Comparison of ENCODE assay signal across 10 cellular contexts in the genomic region with DNA sequence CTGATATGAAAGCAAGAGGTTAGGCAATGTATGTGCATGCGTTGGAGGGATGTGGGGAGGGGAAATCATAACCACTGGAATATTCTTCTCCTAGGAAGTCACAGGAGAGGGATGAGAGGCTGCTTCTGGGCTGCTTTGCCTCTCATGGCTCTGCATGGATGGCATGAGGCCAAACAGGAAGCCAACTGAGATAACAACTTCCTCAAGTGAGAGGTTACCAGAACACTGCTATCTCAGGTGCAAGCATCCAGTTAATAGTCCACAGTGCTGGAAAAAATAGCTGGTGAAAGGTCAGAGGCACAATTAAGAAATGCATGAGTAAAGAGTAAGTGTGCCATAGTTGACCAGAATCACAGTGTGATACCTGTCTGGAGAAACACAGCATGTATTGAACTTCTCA.
A peak's percentile ranks its signal among the peaks of the same experiment; 100 is the strongest.
DNase-seq lines count a peak whose midpoint lies in the region; ATAC-seq and TF ChIP-seq lines count a peak whose summit lies in the region.
"Had no signal": no experiment of that assay in that cellular context is flagged by ENCODE, and none has a peak within 500 bp of the region (broad histone marks: within the 10 kb centered on the region; RNA-seq: fewer than 3 reads in every experiment).

No MANE protein-coding gene starts in this region.

- peaks cover 22% of the 10 kb centered on the region for H3F3A ChIP-seq in SK-N-SH (replicated peaks; ENCODE audit: insufficient read depth)

- H2AFZ ChIP-seq in SK-N-SH (ENCODE audit: low read depth) = no peak overlapping the region

- ATAC-seq in SK-N-SH treated with all-trans-retinoic acid at 6 μM for 48 hours (no peak), HG03457 (IDR thresholded peaks at IDR 0.05; ENCODE audit: unreplicated experiment) (peak; percentile 65), WTC11 (no peak)

- no peaks in the 10 kb centered on the region for H3K9me3 ChIP-seq in SK-N-SH

- POLR2A ChIA-PET in SK-N-SH (lab: Yijun Ruan, JAX) = no interaction called here
- POLR2A ChIA-PET in WTC11 (lab: Charles Lee) = no interaction called here

- DNase-seq in SK-N-SH (no peak), WTC11 (ENCODE audit: low spot score) (no peak), mesothelial cell of epicardium (ENCODE audit: low spot score in 2 of 2, unreplicated experiment in 2 of 2) (no peak), NCI-H2107 treated with DMSO at 0.1 percent for 48 hours (lab: John Stamatoyannopoulos, UW; ENCODE audit: unreplicated experiment) (no peak), substantia nigra (lab: John Stamatoyannopoulos, UW) (no peak), H7 (no peak)
- DNase-seq: activated CD8-positive, alpha-beta memory T cell treated with anti-CD3 and anti-CD28 coated beads, Interleukin-2, amount 50 U/mL, for 4 hours had no signal

- H3K4me3 Mint-ChIP-seq in WTC11 (no peak overlapping the region), mesothelial cell of epicardium (no peak overlapping the region)
- H3K4me3 Mint-ChIP-seq: B cell had no signal

- 0 out of 2 replicates have a peak overlapping the region, but pooled peaks have one; percentile 2 for H3K27ac Mint-ChIP-seq in WTC11
- peak overlapping the region; percentile 62 for H3K27ac Mint-ChIP-seq in mesothelial cell of epicardium
- H3K27ac Mint-ChIP-seq: B cell had no signal

- H4K20me1 ChIP-seq in SK-N-SH (ENCODE audit: insufficient read depth) = no peaks in the 10 kb centered on the region

- H3K4me2 ChIP-seq in SK-N-SH = no peak overlapping the region

- no peak for TF ChIP-seq RAD21 in SK-N-SH (IDR thresholded peaks at IDR 0.05; ENCODE audit: low read length)

- 90% methylated on average over 1 of the region's 1 CpG for WGBS in SK-N-SH (ENCODE audit: low lambda C conversion rate)

- H3K4me3 ChIP-seq in SK-N-SH (ENCODE audit: low read depth in 2 of 2, low read length in 1 of 2) (no peak overlapping the region), H7 (ENCODE audit: insufficient read depth, low read depth, low read length) (no peak overlapping the region)

- CTCF ChIA-PET in SK-N-SH (lab: Yijun Ruan, JAX) (no interaction called here), WTC11 (lab: Charles Lee) (no interaction called here)

- H3K9ac ChIP-seq in SK-N-SH = no peak overlapping the region

- H3K4me1 Mint-ChIP-seq in WTC11 (peaks cover 24% of the 10 kb centered on the region), mesothelial cell of epicardium (peaks cover 37% of the 10 kb centered on the region)

- H3K36me3 ChIP-seq in SK-N-SH (replicated peaks in 1 of 2; ENCODE audit: control insufficient read depth in 1 of 2, insufficient read depth in 2 of 2, low read length in 1 of 2) (no peaks in the 10 kb centered on the region), H7 (replicated peaks; ENCODE audit: control insufficient read depth, insufficient read depth, low read length) (no peaks in the 10 kb centered on the region)

- peaks cover 10 to 38% of the 10 kb centered on the region in 2 experiments for H3K4me1 ChIP-seq in SK-N-SH (ENCODE audit: control insufficient read depth in 1 of 2, insufficient read depth in 2 of 2, low read depth in 1 of 2, low read length in 1 of 2)

- peaks cover 28% of the 10 kb centered on the region for H3K36me3 Mint-ChIP-seq in WTC11
- peaks cover 12% of the 10 kb centered on the region for H3K36me3 Mint-ChIP-seq in mesothelial cell of epicardium

- H3K9me3 Mint-ChIP-seq in WTC11 = peaks cover 16% of the 10 kb centered on the region
- peaks cover 6% of the 10 kb centered on the region for H3K9me3 Mint-ChIP-seq in mesothelial cell of epicardium

- no peaks in the 10 kb centered on the region for H3K79me2 ChIP-seq in SK-N-SH (ENCODE audit: insufficient read depth)

- H3K9me2 ChIP-seq in SK-N-SH = no peaks in the 10 kb centered on the region

- H3K27me3 ChIP-seq in SK-N-SH (ENCODE audit: insufficient read depth) (no peaks in the 10 kb centered on the region), H7 (ENCODE audit: control insufficient read depth, insufficient read depth, low read length) (no peaks in the 10 kb centered on the region)

- no peaks in the 10 kb centered on the region for H3K27me3 Mint-ChIP-seq in WTC11 (ENCODE audit: low read depth)
- no peaks in the 10 kb centered on the region for H3K27me3 Mint-ChIP-seq in mesothelial cell of epicardium (ENCODE audit: low read depth)
- H3K27me3 Mint-ChIP-seq: B cell had no signal

- no peak for TF ChIP-seq EP300 in SK-N-SH (IDR thresholded peaks at IDR 0.05; ENCODE audit: borderline replicate concordance in 1 of 2, low read depth in 1 of 2, low read length in 1 of 2)

- H3K27ac ChIP-seq in SK-N-SH (ENCODE audit: low read depth in 2 of 2, low read length in 1 of 2) (no peak overlapping the region), substantia nigra (ENCODE audit: low read depth, low read length, poor library complexity, severe bottlenecking) (no peak overlapping the region)

- TF ChIP-seq CTCF in SK-N-SH (IDR thresholded peaks at IDR 0.05) (no peak), WTC11 (IDR thresholded peaks at IDR 0.05) (no peak), mesothelial cell of epicardium (IDR thresholded peaks at IDR 0.05; ENCODE audit: unreplicated experiment) (no peak)

TF ChIP-seq in SK-N-SH, 30 proteins besides CTCF, POLR2A, EP300 and RAD21:
- TF ChIP-seq EZH2phosphoT487 (IDR thresholded peaks at IDR 0.05; ENCODE audit: borderline replicate concordance, low read depth) (no peak), FOSL2 (IDR thresholded peaks at IDR 0.05; ENCODE audit: borderline replicate concordance, low read depth) (no peak), NFIC (IDR thresholded peaks at IDR 0.05; ENCODE audit: borderline replicate concordance) (peak; percentile 53; the same call in 1 of the 2 replicates), SMC3 (IDR thresholded peaks at IDR 0.05; ENCODE audit: low read depth, low read length) (no peak), GABPA (IDR thresholded peaks at IDR 0.05; ENCODE audit: low read depth) (0 out of 2 replicates have a peak, but pooled peaks have one; percentile 23)

TF ChIP-seq in SK-N-SH treated with all-trans-retinoic acid at 6 μM for 48 hours, 23 proteins besides CTCF, POLR2A, EP300 and RAD21 (continues in another document):
- no peak for TF ChIP-seq SNAI2 (CRISPR knock-in tag; IDR thresholded peaks at IDR 0.05)
- TF ChIP-seq TCF4 (CRISPR knock-in tag; IDR thresholded peaks at IDR 0.05; ENCODE audit: borderline replicate concordance) = no peak
- TF ChIP-seq, protein P1, sequence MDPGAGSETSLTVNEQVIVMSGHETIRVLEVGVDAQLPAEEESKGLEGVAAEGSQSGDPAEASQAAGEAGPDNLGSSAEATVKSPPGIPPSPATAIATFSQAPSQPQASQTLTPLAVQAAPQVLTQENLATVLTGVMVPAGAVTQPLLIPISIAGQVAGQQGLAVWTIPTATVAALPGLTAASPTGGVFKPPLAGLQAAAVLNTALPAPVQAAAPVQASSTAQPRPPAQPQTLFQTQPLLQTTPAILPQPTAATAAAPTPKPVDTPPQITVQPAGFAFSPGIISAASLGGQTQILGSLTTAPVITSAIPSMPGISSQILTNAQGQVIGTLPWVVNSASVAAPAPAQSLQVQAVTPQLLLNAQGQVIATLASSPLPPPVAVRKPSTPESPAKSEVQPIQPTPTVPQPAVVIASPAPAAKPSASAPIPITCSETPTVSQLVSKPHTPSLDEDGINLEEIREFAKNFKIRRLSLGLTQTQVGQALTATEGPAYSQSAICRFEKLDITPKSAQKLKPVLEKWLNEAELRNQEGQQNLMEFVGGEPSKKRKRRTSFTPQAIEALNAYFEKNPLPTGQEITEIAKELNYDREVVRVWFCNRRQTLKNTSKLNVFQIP (CRISPR knock-in tag; IDR thresholded peaks at IDR 0.05; ENCODE audit: borderline replicate concordance, low read depth) = no peak
- no peak for TF ChIP-seq RARB (CRISPR knock-in tag; IDR thresholded peaks at IDR 0.05)
- no peak for TF ChIP-seq ESRRG (CRISPR knock-in tag; IDR thresholded peaks at IDR 0.05)

TF ChIP-seq in WTC11, 78 proteins besides CTCF, POLR2A, EP300 and RAD21 (continues in another document):
- TF ChIP-seq HMGA2 (CRISPR knock-in tag; IDR thresholded peaks at IDR 0.05) = no peak
- TF ChIP-seq, protein P2, sequence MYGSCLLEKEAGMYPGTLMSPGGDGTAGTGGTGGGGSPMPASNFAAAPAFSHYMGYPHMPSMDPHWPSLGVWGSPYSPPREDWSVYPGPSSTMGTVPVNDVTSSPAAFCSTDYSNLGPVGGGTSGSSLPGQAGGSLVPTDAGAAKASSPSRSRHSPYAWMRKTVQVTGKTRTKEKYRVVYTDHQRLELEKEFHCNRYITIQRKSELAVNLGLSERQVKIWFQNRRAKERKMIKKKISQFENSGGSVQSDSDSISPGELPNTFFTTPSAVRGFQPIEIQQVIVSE (CRISPR knock-in tag; IDR thresholded peaks at IDR 0.05; ENCODE audit: borderline replicate concordance) = no peak
- TF ChIP-seq, protein P3, sequence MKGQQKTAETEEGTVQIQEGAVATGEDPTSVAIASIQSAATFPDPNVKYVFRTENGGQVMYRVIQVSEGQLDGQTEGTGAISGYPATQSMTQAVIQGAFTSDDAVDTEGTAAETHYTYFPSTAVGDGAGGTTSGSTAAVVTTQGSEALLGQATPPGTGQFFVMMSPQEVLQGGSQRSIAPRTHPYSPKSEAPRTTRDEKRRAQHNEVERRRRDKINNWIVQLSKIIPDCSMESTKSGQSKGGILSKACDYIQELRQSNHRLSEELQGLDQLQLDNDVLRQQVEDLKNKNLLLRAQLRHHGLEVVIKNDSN (CRISPR knock-in tag; IDR thresholded peaks at IDR 0.05) = no peak
- TF ChIP-seq, protein P4, sequence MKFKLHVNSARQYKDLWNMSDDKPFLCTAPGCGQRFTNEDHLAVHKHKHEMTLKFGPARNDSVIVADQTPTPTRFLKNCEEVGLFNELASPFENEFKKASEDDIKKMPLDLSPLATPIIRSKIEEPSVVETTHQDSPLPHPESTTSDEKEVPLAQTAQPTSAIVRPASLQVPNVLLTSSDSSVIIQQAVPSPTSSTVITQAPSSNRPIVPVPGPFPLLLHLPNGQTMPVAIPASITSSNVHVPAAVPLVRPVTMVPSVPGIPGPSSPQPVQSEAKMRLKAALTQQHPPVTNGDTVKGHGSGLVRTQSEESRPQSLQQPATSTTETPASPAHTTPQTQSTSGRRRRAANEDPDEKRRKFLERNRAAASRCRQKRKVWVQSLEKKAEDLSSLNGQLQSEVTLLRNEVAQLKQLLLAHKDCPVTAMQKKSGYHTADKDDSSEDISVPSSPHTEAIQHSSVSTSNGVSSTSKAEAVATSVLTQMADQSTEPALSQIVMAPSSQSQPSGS (CRISPR knock-in tag; IDR thresholded peaks at IDR 0.05; ENCODE audit: borderline replicate concordance, low read depth) = no peak
- TF ChIP-seq, protein P5, sequence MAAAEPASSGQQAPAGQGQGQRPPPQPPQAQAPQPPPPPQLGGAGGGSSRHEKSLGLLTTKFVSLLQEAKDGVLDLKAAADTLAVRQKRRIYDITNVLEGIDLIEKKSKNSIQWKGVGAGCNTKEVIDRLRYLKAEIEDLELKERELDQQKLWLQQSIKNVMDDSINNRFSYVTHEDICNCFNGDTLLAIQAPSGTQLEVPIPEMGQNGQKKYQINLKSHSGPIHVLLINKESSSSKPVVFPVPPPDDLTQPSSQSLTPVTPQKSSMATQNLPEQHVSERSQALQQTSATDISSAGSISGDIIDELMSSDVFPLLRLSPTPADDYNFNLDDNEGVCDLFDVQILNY (CRISPR knock-in tag; IDR thresholded peaks at IDR 0.05) = no peak
- TF ChIP-seq JUN (CRISPR knock-in tag; IDR thresholded peaks at IDR 0.05) = no peak
- no peak for TF ChIP-seq SP1 (CRISPR knock-in tag; conservative IDR thresholded peaks at IDR 0.05)
- no peak for TF ChIP-seq RELA (CRISPR knock-in tag; IDR thresholded peaks at IDR 0.05; ENCODE audit: borderline replicate concordance)
- no peak for TF ChIP-seq JAZF1 (CRISPR knock-in tag; IDR thresholded peaks at IDR 0.05)
